ENCODE assay signal across 19 cellular contexts in the genomic region with DNA sequence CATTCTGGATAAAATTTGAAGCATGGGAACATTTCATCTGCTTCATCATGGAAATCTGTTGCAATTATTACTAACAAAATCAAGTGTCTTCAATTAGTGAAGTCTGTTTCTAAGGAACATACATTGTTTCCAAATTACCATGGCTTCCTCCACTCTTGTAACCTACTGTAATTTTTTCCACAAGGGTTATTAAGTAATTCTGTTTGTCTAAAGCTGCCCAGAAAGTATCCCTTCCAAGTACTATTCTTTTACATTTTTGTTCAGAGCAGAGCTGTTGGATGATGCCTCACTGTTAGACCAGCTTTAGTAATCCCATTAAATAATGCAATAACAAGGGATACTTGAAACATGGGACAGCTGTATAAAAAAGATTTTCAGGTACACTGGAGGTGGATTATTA.
"Had no signal": no experiment of that assay in that cellular context is flagged by ENCODE, and none has a peak within 500 bp of the region (broad histone marks: within the 10 kb centered on the region; RNA-seq: fewer than 3 reads in every experiment).

No MANE protein-coding gene starts in this region.

- H3K4me1 ChIP-seq: prostate gland, right lobe of liver, spleen had no signal

- H3K4me3 ChIP-seq: prostate gland, right lobe of liver, spleen had no signal

- DNase-seq: activated CD4-positive, alpha-beta T cell treated with anti-CD3 and anti-CD28 coated beads, Interleukin-2, amount 50 U/mL, for 1 hour; activated naive CD4-positive, alpha-beta T cell treated with anti-CD3 and anti-CD28 coated beads, Interleukin-2, amount 50 U/mL, for 16 hours; activated T-cell treated with anti-CD3 and anti-CD28 coated beads for 4 hours; amniotic stem cell; endodermal cell; erythroblast; hippocampal formation; kidney glomerular epithelial cell; nephron progenitor cell; right lobe of liver; spleen; stimulated activated CD4-positive, alpha-beta T cell treated with anti-CD3 and anti-CD28 coated beads, Interleukin-1b, Interleukin-23, amount 100 ng/mL, for 48 hours; SW 1271 had no signal

- H3K9me3 Mint-ChIP-seq: activated T-helper 2 cell treated with anti-CD3 and anti-CD28 coated beads, Interferon-gamma antibody, Interleukin-2, Interleukin-4, amounts not matched to agents 10 μg/mL and 5 μg/mL and 100 μg/mL, durations not matched to agents 14 hours and 24 hours and 36 hours; stimulated activated memory B cell treated with anti-CD40 and anti-IgM and Interleukin-4, amounts not matched to agents 10 μg/mL and 1 μg/mL and 100 μg/mL, for 72 hours; T-helper 2 cell treated with Interferon-gamma antibody and Interleukin-4, amounts not matched to agents 5 μg/mL and 100 μg/mL, for 36 hours; type B pancreatic cell had no signal

- H3K4me1 Mint-ChIP-seq: endodermal cell; stimulated activated memory B cell treated with anti-CD40 and anti-IgM and Interleukin-4, amounts not matched to agents 10 μg/mL and 1 μg/mL and 100 μg/mL, for 72 hours had no signal

- H3K27ac ChIP-seq: prostate gland, right lobe of liver, spleen had no signal

- H3K36me3 Mint-ChIP-seq: brain; stimulated activated memory B cell treated with anti-CD40 and anti-IgM and Interleukin-4, amounts not matched to agents 10 μg/mL and 1 μg/mL and 100 μg/mL, for 72 hours; type B pancreatic cell had no signal

- H3K9me3 ChIP-seq: prostate gland, right lobe of liver, spleen had no signal

- H3K27me3 ChIP-seq: right lobe of liver, spleen had no signal

- H3K4me3 Mint-ChIP-seq: brain; endodermal cell; nephron progenitor cell; stimulated activated memory B cell treated with anti-CD40 and anti-IgM and Interleukin-4, amounts not matched to agents 10 μg/mL and 1 μg/mL and 100 μg/mL, for 72 hours; T-helper 2 cell treated with Interferon-gamma antibody and Interleukin-4, amounts not matched to agents 5 μg/mL and 100 μg/mL, for 36 hours; type B pancreatic cell had no signal

- H3K36me3 ChIP-seq: prostate gland, right lobe of liver, spleen had no signal

- H3K27ac Mint-ChIP-seq: activated T-helper 2 cell treated with anti-CD3 and anti-CD28 coated beads, Interferon-gamma antibody, Interleukin-2, Interleukin-4, amounts not matched to agents 10 μg/mL and 5 μg/mL and 100 μg/mL, durations not matched to agents 14 hours and 24 hours and 36 hours; endodermal cell; nephron progenitor cell; stimulated activated memory B cell treated with anti-CD40 and anti-IgM and Interleukin-4, amounts not matched to agents 10 μg/mL and 1 μg/mL and 100 μg/mL, for 72 hours; T-helper 2 cell treated with Interferon-gamma antibody and Interleukin-4, amounts not matched to agents 5 μg/mL and 100 μg/mL, for 36 hours; type B pancreatic cell had no signal
